Comparison of ENCODE assay signal across 33 cellular contexts in the genomic region with DNA sequence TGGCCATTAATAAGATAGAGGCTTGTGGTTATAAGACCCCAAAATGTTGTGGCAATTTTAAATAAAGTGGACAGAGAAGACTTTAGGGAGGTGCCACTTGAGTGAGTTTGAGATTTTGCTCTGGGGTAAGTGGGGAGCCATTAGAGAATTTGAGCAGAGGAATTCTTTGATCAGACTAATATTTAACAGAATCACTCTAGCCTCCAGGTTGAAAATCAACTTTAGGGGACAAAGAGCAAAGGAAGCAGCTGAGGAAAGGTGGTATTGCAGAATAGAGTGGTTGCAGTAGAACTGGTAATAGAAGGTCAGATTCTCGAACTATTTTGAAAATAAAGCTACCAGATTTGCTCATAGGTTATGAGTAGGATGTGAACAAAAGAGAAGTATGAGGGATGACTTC.
"Had no signal": no experiment of that assay in that cellular context is flagged by ENCODE, and none has a peak within 500 bp of the region (broad histone marks: within the 10 kb centered on the region; RNA-seq: fewer than 3 reads in every experiment).

No MANE protein-coding gene starts in this region.

- H3K4me1 ChIP-seq: foreskin keratinocyte, gastroesophageal sphincter had no signal

- DNase-seq: activated B cell treated with CpG ODN at 0.5 μM for 24 hours; activated CD4-positive, alpha-beta T cell treated with anti-CD3 and anti-CD28 coated beads for 48 hours; activated CD4-positive, alpha-beta T cell treated with anti-CD3 and anti-CD28 coated beads, Interleukin-2, amount 50 U/mL, for 1 hour; activated CD4-positive, alpha-beta T cell treated with anti-CD3 and anti-CD28 coated beads, Interleukin-2, amount 50 U/mL, for 48 hours; activated CD8-positive, alpha-beta memory T cell treated with anti-CD3 and anti-CD28 coated beads for 24 hours; activated CD8-positive, alpha-beta T cell treated with anti-CD3 and anti-CD28 coated beads for 36 hours; activated effector memory CD4-positive, alpha-beta T cell treated with Interleukin-2 at 50 U/mL for 16 hours; activated gamma-delta T cell treated with Interleukin-2 at 50 U/mL for 16 hours; activated naive CD4-positive, alpha-beta T cell treated with anti-CD3 and anti-CD28 coated beads, Interleukin-2, amount 50 U/mL, for 16 hours; activated naive CD4-positive, alpha-beta T cell treated with Interleukin-2 at 50 U/mL for 16 hours; activated T-cell treated with anti-CD3 and anti-CD28 coated beads, Interleukin-2, amount 50 U/mL, for 4 hours; amniotic stem cell; anterior cingulate cortex; brain microvascular endothelial cell; dorsolateral prefrontal cortex; effector memory CD4-positive, alpha-beta T cell; endodermal cell; foreskin keratinocyte; T-cell; T1000; WERI-Rb-1 had no signal

- H3K9me3 Mint-ChIP-seq: activated B cell treated with CpG ODN at 0.5 μM for 24 hours; activated CD8-positive, alpha-beta T cell treated with anti-CD3 and anti-CD28 coated beads for 36 hours; activated T-cell treated with anti-CD3 and anti-CD28 coated beads, Interleukin-2, amount 50 U/mL, for 4 hours; activated T-helper 17 cell treated with anti-CD3 and anti-CD28 coated beads, Interleukin-2, amount 50 U/mL, for 72 hours; central memory CD8-positive, alpha-beta T cell; dendritic cell treated with granulocyte-macrophage colony-stimulating factor and Interleukin-4, amounts not matched to agents 40 ng/mL and 50 ng/mL, for 4 days; T-helper 1 cell treated with Interleukin-12 subunit alpha and Interleukin-12 subunit beta and Interleukin-4 antibody, amounts not matched to agents 30 μg/mL and 1 μg/mL, for 36 hours; T-helper 2 cell treated with Interferon-gamma antibody and Interleukin-4, amounts not matched to agents 5 μg/mL and 100 μg/mL, for 36 hours had no signal

- H3K4me3 Mint-ChIP-seq: activated B cell treated with CpG ODN at 0.5 μM for 24 hours; activated CD8-positive, alpha-beta T cell treated with anti-CD3 and anti-CD28 coated beads for 36 hours; activated naive CD8-positive, alpha-beta T cell; activated T-cell treated with anti-CD3 and anti-CD28 coated beads, Interleukin-2, amount 50 U/mL, for 4 hours; activated T-helper 17 cell treated with anti-CD3 and anti-CD28 coated beads, Interleukin-2, amount 50 U/mL, for 72 hours; central memory CD8-positive, alpha-beta T cell; dendritic cell treated with granulocyte-macrophage colony-stimulating factor and Interleukin-4, amounts not matched to agents 40 ng/mL and 50 ng/mL, for 4 days; endodermal cell; T-cell; T-helper 1 cell treated with Interleukin-12 subunit alpha and Interleukin-12 subunit beta and Interleukin-4 antibody, amounts not matched to agents 30 μg/mL and 1 μg/mL, for 36 hours; T-helper 2 cell treated with Interferon-gamma antibody and Interleukin-4, amounts not matched to agents 5 μg/mL and 100 μg/mL, for 36 hours had no signal

- H3K4me3 ChIP-seq: coronary artery, dorsolateral prefrontal cortex, gastroesophageal sphincter had no signal

- FAIRE-seq: astrocyte, bronchial epithelial cell had no signal

- H3K27ac ChIP-seq: brain microvascular endothelial cell, coronary artery, dorsolateral prefrontal cortex, foreskin keratinocyte, gastroesophageal sphincter, WERI-Rb-1 had no signal

- H3K36me3 Mint-ChIP-seq: activated naive CD8-positive, alpha-beta T cell; T-cell had no signal

- H3K4me1 Mint-ChIP-seq: activated B cell treated with CpG ODN at 0.5 μM for 24 hours; activated T-helper 17 cell treated with anti-CD3 and anti-CD28 coated beads, Interleukin-2, amount 50 U/mL, for 72 hours; central memory CD8-positive, alpha-beta T cell; T-cell had no signal

- ATAC-seq: activated CD4-positive, CD25-positive, alpha-beta regulatory T cell treated with anti-CD3 and anti-CD28 coated beads, Interleukin-2, amount 50 U/mL, for 24 hours; activated CD8-positive, alpha-beta T cell treated with anti-CD3 and anti-CD28 coated beads for 36 hours; activated T-cell treated with anti-CD3 and anti-CD28 coated beads, Interleukin-2, amount 50 U/mL, for 4 hours; activated T-helper 17 cell treated with anti-CD3 and anti-CD28 coated beads, Interleukin-2, amount 50 U/mL, for 72 hours; esophagus mucosa; foreskin keratinocyte; gastroesophageal sphincter; T-cell had no signal

- H3K9me3 ChIP-seq: gastroesophageal sphincter had no signal

- H3K36me3 ChIP-seq: brain microvascular endothelial cell, gastroesophageal sphincter, WERI-Rb-1 had no signal

- H3K27me3 ChIP-seq: brain microvascular endothelial cell, gastroesophageal sphincter had no signal

- H3K27ac Mint-ChIP-seq: activated B cell treated with CpG ODN at 0.5 μM for 24 hours; activated CD8-positive, alpha-beta T cell treated with anti-CD3 and anti-CD28 coated beads for 36 hours; activated naive CD8-positive, alpha-beta T cell; activated T-helper 17 cell treated with anti-CD3 and anti-CD28 coated beads, Interleukin-2, amount 50 U/mL, for 72 hours; dendritic cell treated with granulocyte-macrophage colony-stimulating factor and Interleukin-4, amounts not matched to agents 40 ng/mL and 50 ng/mL, for 4 days; endodermal cell; T-cell; T-helper 1 cell treated with Interleukin-12 subunit alpha and Interleukin-12 subunit beta and Interleukin-4 antibody, amounts not matched to agents 30 μg/mL and 1 μg/mL, for 36 hours; T-helper 2 cell treated with Interferon-gamma antibody and Interleukin-4, amounts not matched to agents 5 μg/mL and 100 μg/mL, for 36 hours had no signal
